12 cellular contexts compared by ENCODE assay signal in the genomic region with DNA sequence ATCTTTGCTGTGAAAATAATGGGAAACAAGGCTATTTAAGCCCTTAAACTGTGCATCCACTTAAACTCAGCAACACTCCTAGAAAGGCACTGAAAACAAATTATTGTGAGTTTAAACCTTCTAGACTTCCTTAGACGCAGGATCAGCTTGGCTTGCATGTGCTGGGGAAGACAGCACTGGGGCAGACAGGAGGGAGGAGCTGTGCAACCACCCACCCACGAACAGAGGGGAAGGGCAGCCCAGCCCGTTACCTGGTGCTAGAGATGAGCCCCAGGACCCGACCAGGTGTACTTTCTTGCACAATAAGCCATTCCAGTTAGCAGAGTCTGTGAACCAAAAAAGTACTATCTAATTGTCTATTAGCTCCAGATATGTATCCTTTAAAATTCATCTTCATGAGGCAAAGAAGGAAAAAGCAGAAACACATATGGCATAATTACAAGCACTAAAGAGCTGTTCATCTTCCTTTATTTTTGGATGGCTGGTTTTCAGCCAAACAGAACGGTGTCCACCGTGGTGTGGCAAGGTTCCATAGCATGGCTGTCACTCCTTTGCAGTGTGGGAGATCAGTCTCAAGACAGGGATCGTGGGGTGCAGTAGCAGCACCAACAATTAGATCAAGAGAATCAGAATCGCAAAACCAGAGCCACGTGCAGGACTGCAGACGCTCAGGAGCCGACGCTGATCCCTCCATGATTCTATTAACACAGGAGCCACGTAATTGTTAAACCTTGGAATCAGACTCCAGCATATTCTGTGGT.
DNase-seq lines count a peak whose midpoint lies in the region; ATAC-seq and TF ChIP-seq lines count a peak whose summit lies in the region.
"Had no signal": no experiment of that assay in that cellular context is flagged by ENCODE, and none has a peak within 500 bp of the region (broad histone marks: within the 10 kb centered on the region; RNA-seq: fewer than 3 reads in every experiment).

No MANE protein-coding gene starts in this region.

- no peaks in the 10 kb centered on the region for H3K9me3 Mint-ChIP-seq in T-cell

- POLR2A ChIA-PET in T-cell (lab: Charles Lee): interaction anchor here (0.5 to 1.7 kb wide), 3 partner anchors 16 to 187 kb away, joined by 3 read pairs; a partner anchor contains a TSS

- no peak for DNase-seq in DND-41
- peak in 1 of 34 experiments; percentile 29 for DNase-seq in T-cell
- DNase-seq in left kidney (ENCODE audit: low read depth, low spot score): peak; percentile 57
- no peak for DNase-seq in HuH-7.5 (ENCODE audit: low spot score)
- DNase-seq: MG63 had no signal

- peaks cover 100% of the 10 kb centered on the region for H3K79me2 ChIP-seq in DND-41 (ENCODE audit: insufficient read depth, low read length)

- ATAC-seq in DND-41 (ENCODE audit: insufficient read depth, low read depth) (no peak), GM21381 (IDR thresholded peaks at IDR 0.05; ENCODE audit: unreplicated experiment) (peak; percentile 4), T-cell (replicated peaks in 1 of 4) (peak in 3 of 4 experiments; percentile 3 to 21 (median 17)), GM18873 (IDR thresholded peaks at IDR 0.05; ENCODE audit: low FRiP score, unreplicated experiment) (no peak), GM21576 (IDR thresholded peaks at IDR 0.05; ENCODE audit: unreplicated experiment) (no peak), GM21737 (IDR thresholded peaks at IDR 0.05; ENCODE audit: unreplicated experiment) (no peak)
- ATAC-seq: HCT116 had no signal

- H3K36me3 ChIP-seq in DND-41 (ENCODE audit: insufficient read depth, low read length): peaks cover 77% of the 10 kb centered on the region
- H3K36me3 ChIP-seq: breast epithelium, MG63 had no signal

- H3K4me1 Mint-ChIP-seq in T-cell: peaks cover 79 to 95% (median 92%) of the 10 kb centered on the region in 3 donors

- H2AFZ ChIP-seq in DND-41 (ENCODE audit: low read depth, low read length): no peak overlapping the region

- no peak overlapping the region for H3K4me3 ChIP-seq in DND-41 (ENCODE audit: low read depth in 1 of 2, low read length in 2 of 2)
- H3K4me3 ChIP-seq: breast epithelium, MG63, tibial nerve had no signal

- no peaks in the 10 kb centered on the region for H3K27me3 ChIP-seq in DND-41 (ENCODE audit: insufficient read depth, low read length, poor library complexity)
- H3K27me3 ChIP-seq: breast epithelium, MG63, tibial nerve had no signal

- no peak overlapping the region for H3K4me2 ChIP-seq in DND-41 (ENCODE audit: insufficient read depth, low read length)

- H3K9me3 ChIP-seq in DND-41 (ENCODE audit: insufficient read depth, low read length, severe bottlenecking): no peaks in the 10 kb centered on the region
- H3K9me3 ChIP-seq: breast epithelium, MG63, tibial nerve had no signal

- peak overlapping the region; percentile 71 to 83 (median 79) for H3K4me3 Mint-ChIP-seq in T-cell

- H3K27ac Mint-ChIP-seq in T-cell: peak overlapping the region; percentile 95 to 99

- peaks cover 35% of the 10 kb centered on the region for H3K36me3 Mint-ChIP-seq in T-cell

- peaks cover 17% of the 10 kb centered on the region for H3K4me1 ChIP-seq in DND-41 (ENCODE audit: insufficient read depth, low read length)
- H3K4me1 ChIP-seq: breast epithelium, tibial nerve had no signal

- CTCF ChIA-PET in T-cell (lab: Charles Lee): interaction anchor here (0.7 to 2.0 kb wide), 4 partner anchors 10 to 131 kb away, joined by 4 to 15 read pairs (median 6); no protein-coding TSS in a partner anchor

- H4K20me1 ChIP-seq in DND-41 (ENCODE audit: insufficient read depth, low read length): peaks cover 81% of the 10 kb centered on the region

- H3K9ac ChIP-seq in DND-41 (ENCODE audit: low read depth, low read length): no peak overlapping the region

- TF ChIP-seq CTCF in DND-41 (IDR thresholded peaks at IDR 0.05; ENCODE audit: borderline replicate concordance, extremely low read depth, low read length, poor library complexity, severe bottlenecking): no peak

- no peaks in the 10 kb centered on the region for H3K27me3 Mint-ChIP-seq in T-cell

- H3K27ac ChIP-seq in DND-41 (ENCODE audit: low read length): 0 out of 2 replicates have a peak overlapping the region, but pooled peaks have one; percentile 14
- H3K27ac ChIP-seq: breast epithelium, tibial nerve had no signal

Comparison
In these comparisons a context has a peak if more than half of its experiments do, and no peak if none do; other contexts are left out.
1. ATAC-seq: peak in GM21381 (single experiment) and T-cell (3 of 4); none in DND-41 (single experiment), GM18873 (single experiment), GM21576 (single experiment) and GM21737 (single experiment).